1 cellular context compared by ENCODE assay signal in genomic region chr22:20998411-20999336, GRCh38.
TF ChIP-seq lines count a peak whose summit lies in the region.

No MANE protein-coding gene starts in this region.

TF ChIP-seq in HEK293, 187 proteins besides CTCF, POLR2A, EP300 and RAD21 (continued from another document):
- TF ChIP-seq ZBTB11 (tag by site-specific recombination; conservative IDR thresholded peaks at IDR 0.05; ENCODE audit: low read depth) (no peak), ZNF677 (tag by site-specific recombination; IDR thresholded peaks at IDR 0.05) (no peak), KLF9 (tag by site-specific recombination; IDR thresholded peaks at IDR 0.05; ENCODE audit: low read depth) (peak; percentile 58), ZNF513 (tag by site-specific recombination; IDR thresholded peaks at IDR 0.05) (no peak), ZNF585B (tag by site-specific recombination; IDR thresholded peaks at IDR 0.05) (no peak), ZNF175 (tag by site-specific recombination; IDR thresholded peaks at IDR 0.05) (no peak), ZNF473 (tag by site-specific recombination; IDR thresholded peaks at IDR 0.05) (no peak), ZNF174 (tag by site-specific recombination; IDR thresholded peaks at IDR 0.05) (no peak), ZNF561 (tag by site-specific recombination; IDR thresholded peaks at IDR 0.05; ENCODE audit: borderline replicate concordance) (no peak), KLF17 (tag by site-specific recombination; IDR thresholded peaks at IDR 0.05) (0 out of 2 replicates have a peak, but pooled peaks have one; percentile 23), SALL2 (tag by site-specific recombination; IDR thresholded peaks at IDR 0.05; ENCODE audit: borderline replicate concordance) (no peak)
